ENCODE assay signal across 23 cellular contexts in the genomic region with DNA sequence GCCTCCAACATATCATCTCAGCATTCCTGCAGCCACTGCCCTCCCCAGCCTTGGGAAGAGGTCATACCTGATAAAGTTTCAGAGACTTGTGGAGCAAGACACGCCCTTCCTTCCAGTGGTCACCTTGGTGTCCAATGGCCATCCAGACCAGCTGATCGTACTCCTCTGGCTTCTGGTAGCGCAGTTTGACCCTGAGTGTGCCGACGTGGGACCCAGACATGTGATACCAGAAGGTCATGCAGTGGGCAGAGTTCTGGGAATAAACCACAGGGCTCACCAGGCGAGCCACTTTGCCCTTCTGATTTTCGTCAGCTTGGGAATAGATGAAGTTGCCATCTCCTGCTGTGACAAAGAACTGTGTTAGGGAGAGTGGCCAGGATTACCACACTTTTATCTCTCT.
"Had no signal": no experiment of that assay in that cellular context is flagged by ENCODE, and none has a peak within 500 bp of the region (broad histone marks: within the 10 kb centered on the region; RNA-seq: fewer than 3 reads in every experiment).

No MANE protein-coding gene starts in this region.

- H3K27ac ChIP-seq: brain microvascular endothelial cell, epithelial cell of prostate, esophagus squamous epithelium, gastroesophageal sphincter, WERI-Rb-1 had no signal

- H3K36me3 ChIP-seq: WERI-Rb-1 had no signal

- ATAC-seq: activated CD4-positive, CD25-positive, alpha-beta regulatory T cell treated with anti-CD3 and anti-CD28 coated beads, Interleukin-2, amount 50 U/mL, for 24 hours; activated T-cell treated with anti-CD3 and anti-CD28 coated beads, Interleukin-2, amount 50 U/mL, for 4 hours; activated T-helper 17 cell treated with anti-CD3 and anti-CD28 coated beads, Interleukin-2, amount 50 U/mL, for 72 hours; gastroesophageal sphincter; T-helper 17 cell had no signal

- H3K9me3 ChIP-seq: esophagus squamous epithelium, gastroesophageal sphincter had no signal

- H3K27me3 ChIP-seq: brain microvascular endothelial cell, esophagus squamous epithelium, gastroesophageal sphincter had no signal

- DNase-seq: activated B cell treated with CpG ODN at 0.5 μM for 24 hours; activated CD4-positive, alpha-beta memory T cell treated with anti-CD3 and anti-CD28 coated beads, Interleukin-2, amount 10 ng/mL, durations not matched to agents 7 days and 5 days; activated CD4-positive, alpha-beta T cell treated with anti-CD3 and anti-CD28 coated beads, Interleukin-2, amount 10 ng/mL, durations not matched to agents 24 days and 14 days; activated CD4-positive, alpha-beta T cell treated with anti-CD3 and anti-CD28 coated beads, Interleukin-2, amount 50 U/mL, for 4 hours; activated effector memory CD4-positive, alpha-beta T cell treated with Interleukin-2 at 50 U/mL for 16 hours; activated gamma-delta T cell treated with Interleukin-2 at 50 U/mL for 16 hours; activated naive CD4-positive, alpha-beta T cell treated with anti-CD3 and anti-CD28 coated beads, Interleukin-2, amount 50 U/mL, for 16 hours; activated naive CD4-positive, alpha-beta T cell treated with Interleukin-2 at 50 U/mL for 16 hours; activated T-cell treated with anti-CD3 and anti-CD28 coated beads, Interleukin-2, amount 50 U/mL, for 4 hours; amniotic stem cell; anterior cingulate cortex; brain microvascular endothelial cell; effector CD8-positive, alpha-beta T cell; esophagus squamous epithelium; foreskin melanocyte; T-helper 1 cell; T-helper 17 cell; T1000; WERI-Rb-1 had no signal

- H3K4me1 ChIP-seq: esophagus squamous epithelium, gastroesophageal sphincter had no signal

- H3K4me3 ChIP-seq: esophagus squamous epithelium, gastroesophageal sphincter had no signal
